ENCODE assay signal across 2 cellular contexts in genomic region chr7:218896-219580, GRCh38.
TF ChIP-seq lines count a peak whose summit lies in the region.

No MANE protein-coding gene starts in this region.

TF ChIP-seq in WTC11, 78 proteins besides CTCF, POLR2A, EP300 and RAD21:
- TF ChIP-seq GTF2I (CRISPR knock-in tag; conservative IDR thresholded peaks at IDR 0.05) (no peak), EMX1 (CRISPR knock-in tag; IDR thresholded peaks at IDR 0.05) (no peak), CREM (CRISPR knock-in tag; IDR thresholded peaks at IDR 0.05) (no peak), AFF4 (CRISPR knock-in tag; IDR thresholded peaks at IDR 0.05; ENCODE audit: borderline replicate concordance) (no peak), KAT7 (CRISPR knock-in tag; IDR thresholded peaks at IDR 0.05; ENCODE audit: borderline replicate concordance) (no peak), ZNF396 (CRISPR knock-in tag; IDR thresholded peaks at IDR 0.05; ENCODE audit: borderline replicate concordance) (no peak), ZSCAN18 (CRISPR knock-in tag; IDR thresholded peaks at IDR 0.05) (no peak), CDX4 (CRISPR knock-in tag; IDR thresholded peaks at IDR 0.05; ENCODE audit: borderline replicate concordance) (no peak), ZBTB21 (CRISPR knock-in tag; IDR thresholded peaks at IDR 0.05; ENCODE audit: borderline replicate concordance) (no peak), AR (CRISPR knock-in tag; IDR thresholded peaks at IDR 0.05) (no peak), IRF1 (CRISPR knock-in tag; IDR thresholded peaks at IDR 0.05) (no peak), SOX15 (CRISPR knock-in tag; IDR thresholded peaks at IDR 0.05) (no peak), ATF1 (CRISPR knock-in tag; IDR thresholded peaks at IDR 0.05) (no peak), NR1H2 (CRISPR knock-in tag; IDR thresholded peaks at IDR 0.05) (no peak)
- TF ChIP-seq, protein P1, sequence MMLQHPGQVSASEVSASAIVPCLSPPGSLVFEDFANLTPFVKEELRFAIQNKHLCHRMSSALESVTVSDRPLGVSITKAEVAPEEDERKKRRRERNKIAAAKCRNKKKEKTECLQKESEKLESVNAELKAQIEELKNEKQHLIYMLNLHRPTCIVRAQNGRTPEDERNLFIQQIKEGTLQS (CRISPR knock-in tag; conservative IDR thresholded peaks at IDR 0.05) = no peak

TF ChIP-seq in H1, 55 proteins besides CTCF, POLR2A, EP300 and RAD21:
- TF ChIP-seq MAFK (IDR thresholded peaks at IDR 0.05; ENCODE audit: low read depth, low read length) (no peak), GABPA (IDR thresholded peaks at IDR 0.05; ENCODE audit: borderline replicate concordance, insufficient read depth, low read length) (no peak)
